Comparison of ENCODE assay signal across 8 cellular contexts in genomic region chr7:127447326-127447945, GRCh38. TPM values are rescaled to one million over a fixed set of nuclear protein-coding genes. Genes with fewer than 3 reads are reported as not detected.
DNase-seq lines count a peak whose midpoint lies in the region; ATAC-seq and TF ChIP-seq lines count a peak whose summit lies in the region.

No MANE protein-coding gene starts in this region.

- no peaks in the 10 kb centered on the region for H3K9me2 ChIP-seq in OCI-LY1 (ENCODE audit: low read depth, low read length)

- intact Hi-C loops in lower leg skin (cut with DNase I; ENCODE audit: low total_unique reads) = no loop called here

- ATAC-seq in GM19395 (IDR thresholded peaks at IDR 0.05; ENCODE audit: unreplicated experiment) (peak; percentile 100), HG03354 (IDR thresholded peaks at IDR 0.05; ENCODE audit: poor library complexity, severe bottlenecking, unreplicated experiment) (peak; percentile 100)
- ATAC-seq in activated T-cell treated with anti-CD3 and anti-CD28 coated beads, Interleukin-2, amount 50 U/mL, for 72 hours (replicated peaks in 1 of 2) = peak; percentile 91 to 95

- H3K9me3 Mint-ChIP-seq in activated T-cell treated with anti-CD3 and anti-CD28 coated beads, Interleukin-2, amount 50 U/mL, for 72 hours = peaks cover 4 to 5% of the 10 kb centered on the region in 2 donors

- H3K27ac Mint-ChIP-seq in activated T-cell treated with anti-CD3 and anti-CD28 coated beads, Interleukin-2, amount 50 U/mL, for 72 hours = no peak overlapping the region

- H3K4me1 Mint-ChIP-seq in activated T-cell treated with anti-CD3 and anti-CD28 coated beads, Interleukin-2, amount 50 U/mL, for 72 hours (ENCODE audit: low read depth) = peaks cover 10% of the 10 kb centered on the region

- no peak overlapping the region for H3K4me2 ChIP-seq in OCI-LY1 (ENCODE audit: low read length)

- no peaks in the 10 kb centered on the region for H3K36me3 ChIP-seq in OCI-LY1 (ENCODE audit: insufficient read depth, low read length)

- H3K27ac ChIP-seq in OCI-LY1 (ENCODE audit: low read depth, low read length, poor library complexity, severe bottlenecking) = no peak overlapping the region

- H4K20me1 ChIP-seq in OCI-LY1 (ENCODE audit: insufficient read depth, low read length) = no peaks in the 10 kb centered on the region

- peaks cover 3 to 7% of the 10 kb centered on the region in 2 donors for H3K36me3 Mint-ChIP-seq in activated T-cell treated with anti-CD3 and anti-CD28 coated beads, Interleukin-2, amount 50 U/mL, for 72 hours (ENCODE audit: insufficient read depth in 2 of 2)

- H3K27me3 Mint-ChIP-seq in activated T-cell treated with anti-CD3 and anti-CD28 coated beads, Interleukin-2, amount 50 U/mL, for 72 hours (ENCODE audit: low read depth) = no peaks in the 10 kb centered on the region

- H3K27me3 ChIP-seq in OCI-LY1 (ENCODE audit: insufficient read depth, low read length) = no peaks in the 10 kb centered on the region; the same call in 1 of the 2 replicates

- 0 to 8% methylated on average over 1 of the region's 1 CpG for WGBS in lower leg skin, 2 donors

- no peak overlapping the region for H3K4me3 Mint-ChIP-seq in activated T-cell treated with anti-CD3 and anti-CD28 coated beads, Interleukin-2, amount 50 U/mL, for 72 hours

- peak; percentile 99 for TF ChIP-seq CTCF in OCI-LY1 (IDR thresholded peaks at IDR 0.05; ENCODE audit: low read length)
- no peak for TF ChIP-seq CTCF in lower leg skin (IDR thresholded peaks at IDR 0.05)

- no peak overlapping the region for H3K9ac ChIP-seq in OCI-LY1 (ENCODE audit: low read length)

- H2AFZ ChIP-seq in OCI-LY1 (ENCODE audit: low read length) = no peak overlapping the region

- no peaks in the 10 kb centered on the region for H3K4me1 ChIP-seq in OCI-LY1 (ENCODE audit: insufficient read depth, low read length, severe bottlenecking)

- H3K79me2 ChIP-seq in OCI-LY1 (ENCODE audit: insufficient read depth, low read length) = no peaks in the 10 kb centered on the region

- DNase-seq in D341Med (ENCODE audit: low spot score) (peak; percentile 79), iPS-NIHi7 (ENCODE audit: extremely low spot score) (peak; percentile 81), lower leg skin (ENCODE audit: low spot score in 2 of 2) (no peak)
- peak; percentile 39 to 52 for DNase-seq in activated T-cell treated with anti-CD3 and anti-CD28 coated beads, Interleukin-2, amount 50 U/mL, for 72 hours
- peak; percentile 3 for DNase-seq in stimulated activated CD8-positive, alpha-beta memory T cell treated with anti-CD3 and anti-CD28 coated beads, Interleukin-15, amount 100 ng/mL, for 1 hour (ENCODE audit: low read depth)

- no peaks in the 10 kb centered on the region for H3F3A ChIP-seq in OCI-LY1 (ENCODE audit: insufficient read depth, low read length)

- H3K4me3 ChIP-seq in OCI-LY1 (ENCODE audit: low read depth, low read length, poor library complexity, severe bottlenecking) (no peak overlapping the region), lower leg skin (ENCODE audit: low read depth, poor library complexity, severe bottlenecking) (no peak overlapping the region)

- H3K9me3 ChIP-seq in OCI-LY1 (ENCODE audit: low read length) = 0 out of 2 replicates have a peak, but pooled peaks cover 2% of the 10 kb centered on the region

- TF ChIP-seq POLR2A in lower leg skin (IDR thresholded peaks at IDR 0.05) = no peak

RNA-seq across cellular contexts. Expression of gene ZNF800, which starts 54.9 kb away (rescaled TPM):
- 10 to 100 TPM; 49.9 to 52.1 TPM for total RNA-seq in activated T-cell treated with anti-CD3 and anti-CD28 coated beads, Interleukin-2, amount 50 U/mL, for 72 hours
- total RNA-seq in lower leg skin = 10 to 100 TPM; 43.3 to 60.9 (median 49.3) TPM

Comparison
In these comparisons a context has a peak if more than half of its experiments do, and no peak if none do; other contexts are left out.
1. DNase-seq: peak in D341Med (single experiment), activated T-cell treated with anti-CD3 and anti-CD28 coated beads, Interleukin-2, amount 50 U/mL, for 72 hours (2 of 2), iPS-NIHi7 (single experiment) and stimulated activated CD8-positive, alpha-beta memory T cell treated with anti-CD3 and anti-CD28 coated beads, Interleukin-15, amount 100 ng/mL, for 1 hour (single experiment); none in lower leg skin (0 of 2).
2. Peak in every context shown above with its lines, with median percentiles within 50 percentile points of each other: ATAC-seq.